8 cellular contexts compared by ENCODE assay signal in genomic region chr3:179322481-179323196, GRCh38. TPM values are rescaled to one million over a fixed set of nuclear protein-coding genes. Genes with fewer than 3 reads are reported as not detected.
DNase-seq lines count a peak whose midpoint lies in the region; ATAC-seq and TF ChIP-seq lines count a peak whose summit lies in the region.

Gene ZNF639, plus strand, starts transcription at chr3:179323031. Its CDS starts 5,263 bp downstream, at chr3:179328294.

- H3K27ac Mint-ChIP-seq in CD4-positive, alpha-beta memory T cell: peak within 1 kb of the TSS; percentile 87 to 97 (median 97)
- H3K27ac Mint-ChIP-seq in activated CD8-positive, alpha-beta T cell treated with anti-CD3 and anti-CD28 coated beads for 36 hours: peak within 1 kb of the TSS; percentile 94

- peaks cover 32% of the 10 kb centered on the region for H3K4me1 ChIP-seq in CD4-positive, alpha-beta memory T cell (ENCODE audit: insufficient read depth, low read length)

- CTCF ChIA-PET in CD4-positive, alpha-beta memory T cell (lab: Charles Lee; ENCODE audit: partially characterized antibody): interaction anchor here (0.8 to 9.3 kb wide), 15 partner anchors 11 to 886 kb away, joined by 3 to 80 read pairs (median 5); partner anchors contain the start of genes ACTL6A and PIK3CA
- CTCF ChIA-PET in activated CD8-positive, alpha-beta T cell treated with anti-CD3 and anti-CD28 coated beads for 36 hours (lab: Charles Lee): interaction anchor here (0.6 to 3.7 kb wide), 11 partner anchors 11 to 307 kb away, joined by 3 to 25 read pairs (median 7); partner anchors contain the start of genes PIK3CA and ZMAT3

- no peaks in the 10 kb centered on the region for H3K36me3 ChIP-seq in CD4-positive, alpha-beta memory T cell (ENCODE audit: insufficient read depth, low read length)

- peak; percentile 87 for TF ChIP-seq CTCF in activated CD8-positive, alpha-beta T cell treated with anti-CD3 and anti-CD28 coated beads for 36 hours (IDR thresholded peaks at IDR 0.05)

- H3K4me3 Mint-ChIP-seq in CD4-positive, alpha-beta memory T cell: peak within 1 kb of the TSS; percentile 90 to 96 (median 92)
- H3K4me3 Mint-ChIP-seq in activated CD8-positive, alpha-beta T cell treated with anti-CD3 and anti-CD28 coated beads for 36 hours: peak within 1 kb of the TSS; percentile 94

- H3K27me3 ChIP-seq in CD4-positive, alpha-beta memory T cell (ENCODE audit: insufficient read depth, low read length): no peaks in the 10 kb centered on the region

- H3K27me3 Mint-ChIP-seq in CD4-positive, alpha-beta memory T cell: no peaks in the 10 kb centered on the region
- no peaks in the 10 kb centered on the region for H3K27me3 Mint-ChIP-seq in activated CD8-positive, alpha-beta T cell treated with anti-CD3 and anti-CD28 coated beads for 36 hours

- peaks cover 26 to 39% (median 31%) of the 10 kb centered on the region in 4 donors for H3K4me1 Mint-ChIP-seq in CD4-positive, alpha-beta memory T cell
- H3K4me1 Mint-ChIP-seq in activated CD8-positive, alpha-beta T cell treated with anti-CD3 and anti-CD28 coated beads for 36 hours (ENCODE audit: low read depth): peaks cover 32% of the 10 kb centered on the region

- peak; percentile 83 to 88 (median 87) for DNase-seq in CD4-positive, alpha-beta memory T cell
- DNase-seq in NCI-H774 (lab: John Stamatoyannopoulos, UW) (peak; percentile 94), medulla oblongata (ENCODE audit: extremely low spot score) (peak; percentile 91)
- DNase-seq in activated CD8-positive, alpha-beta T cell treated with anti-CD3 and anti-CD28 coated beads for 36 hours: peak; percentile 86
- peak; percentile 81 for DNase-seq in effector CD4-positive, alpha-beta T cell
- DNase-seq in stimulated activated CD8-positive, alpha-beta memory T cell treated with anti-CD3 and anti-CD28 coated beads, Interleukin-12 subunit alpha, Interleukin-12 subunit beta, amount 100 ng/mL, for 1 hour (ENCODE audit: low read depth): peak; percentile 69

- peak; percentile 70 for ATAC-seq in GM19395 (IDR thresholded peaks at IDR 0.05; ENCODE audit: unreplicated experiment)
- peak; percentile 67 for ATAC-seq in HG03558 (IDR thresholded peaks at IDR 0.05; ENCODE audit: extremely low read depth, unreplicated experiment)
- peak; percentile 89 for ATAC-seq in activated CD8-positive, alpha-beta T cell treated with anti-CD3 and anti-CD28 coated beads for 36 hours

- peak within 1 kb of the TSS; percentile 98 for H3K27ac ChIP-seq in CD4-positive, alpha-beta memory T cell (ENCODE audit: low read depth, low read length)

- POLR2A ChIA-PET in CD4-positive, alpha-beta memory T cell (lab: Charles Lee; ENCODE audit: partially characterized antibody): interaction anchor here (1.0 to 2.7 kb wide), 11 partner anchors 23 to 307 kb away, joined by 3 to 45 read pairs (median 7); partner anchors contain the start of genes ACTL6A, MFN1, PIK3CA and ZMAT3
- POLR2A ChIA-PET in activated CD8-positive, alpha-beta T cell treated with anti-CD3 and anti-CD28 coated beads for 36 hours (lab: Charles Lee): interaction anchor here (1.0 to 3.9 kb wide), 10 partner anchors 14 to 280 kb away, joined by 3 to 22 read pairs (median 6); partner anchors contain the start of genes MFN1, PIK3CA and ZMAT3

- peaks cover 0 to 1% (median 0%) of the 10 kb centered on the region in 8 donors for H3K9me3 Mint-ChIP-seq in CD4-positive, alpha-beta memory T cell
- no peaks in the 10 kb centered on the region for H3K9me3 Mint-ChIP-seq in activated CD8-positive, alpha-beta T cell treated with anti-CD3 and anti-CD28 coated beads for 36 hours

- no peaks in the 10 kb centered on the region for H3K9me3 ChIP-seq in CD4-positive, alpha-beta memory T cell (ENCODE audit: control insufficient read depth in 1 of 2, low read length in 2 of 2)

- peak within 1 kb of the TSS; percentile 70 to 83 for H3K4me3 ChIP-seq in CD4-positive, alpha-beta memory T cell (ENCODE audit: low read length in 2 of 2)

- H3K36me3 Mint-ChIP-seq in CD4-positive, alpha-beta memory T cell: peaks cover 0 to 18% of the 10 kb centered on the region in 2 donors
- H3K36me3 Mint-ChIP-seq in activated CD8-positive, alpha-beta T cell treated with anti-CD3 and anti-CD28 coated beads for 36 hours (ENCODE audit: low read depth): peaks cover 21% of the 10 kb centered on the region

- intact Hi-C loops in CD4-positive, alpha-beta memory T cell (cut with micrococcal nuclease): loop anchor here (1.0 to 5.0 kb wide), 5 partner anchors 25 to 1280 kb away; partner anchors contain the start of genes MFN1, PIK3CA and TTC14
- intact Hi-C loops in activated CD8-positive, alpha-beta T cell treated with anti-CD3 and anti-CD28 coated beads for 36 hours (cut with micrococcal nuclease): loop anchor here (5.0 kb wide), 1 partner anchor 240 kb away; the partner anchor contains the start of gene ACTL6A

RNA-seq across cellular contexts. Expression of gene ZNF639, which starts in this region (rescaled TPM):
- 10 to 100 TPM; 43.2 to 45.6 TPM for total RNA-seq in CD4-positive, alpha-beta memory T cell
- polyA plus RNA-seq in CD4-positive, alpha-beta memory T cell: 10 to 100 TPM; 55.1 to 70.1 TPM
- total RNA-seq in activated CD8-positive, alpha-beta T cell treated with anti-CD3 and anti-CD28 coated beads for 36 hours: 10 to 100 TPM; 35.1 to 35.4 TPM

Comparison
In these comparisons a context has a peak if more than half of its experiments do, and no peak if none do; other contexts are left out.
1. Peak in every context shown above with its lines: DNase-seq, ATAC-seq, H3K4me3 ChIP-seq and H3K27ac ChIP-seq.